8 cellular contexts compared by ENCODE assay signal in the genomic region with DNA sequence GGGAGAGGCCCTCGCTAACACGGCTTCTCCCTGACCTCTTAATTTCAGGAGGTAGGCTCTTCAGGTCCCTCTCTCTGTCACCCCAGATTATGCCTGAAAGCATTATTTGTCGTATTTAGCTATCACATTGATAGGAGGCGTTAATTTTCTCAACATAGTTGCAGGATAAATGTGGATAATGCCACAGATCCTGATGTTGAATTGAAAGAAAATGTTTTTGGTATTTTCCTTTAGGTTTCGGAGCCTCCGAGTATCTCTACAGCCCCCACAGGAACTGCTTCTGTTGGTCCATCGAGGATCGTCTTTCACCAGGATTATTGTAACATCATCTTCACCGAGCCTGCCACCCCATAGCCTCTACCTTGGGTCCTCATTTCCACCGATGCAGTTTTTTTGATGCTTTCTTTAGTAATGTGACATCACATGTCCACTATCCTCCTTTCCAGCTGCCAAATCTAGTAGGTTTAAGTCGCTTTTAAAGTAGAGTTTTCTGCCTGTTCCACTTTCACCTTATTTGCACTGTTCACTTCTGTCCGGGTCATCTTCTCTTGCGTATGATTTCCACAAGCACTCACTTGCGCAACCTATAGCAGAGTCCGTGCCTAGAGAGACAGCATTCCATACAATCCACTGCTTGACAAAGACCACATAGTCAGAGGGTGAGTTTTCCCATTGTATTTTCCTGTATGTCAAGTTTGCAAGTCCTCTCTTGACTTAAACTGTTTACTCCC. TPM values are rescaled to one million over a fixed set of nuclear protein-coding genes. Genes with fewer than 3 reads are reported as not detected.
DNase-seq lines count a peak whose midpoint lies in the region; ATAC-seq and TF ChIP-seq lines count a peak whose summit lies in the region.

No MANE protein-coding gene starts in this region.

- H3K36me3 Mint-ChIP-seq in activated T-helper 1 cell treated with anti-CD3 and anti-CD28 coated beads, Interleukin-12 subunit alpha, Interleukin-12 subunit beta, Interleukin-2, Interleukin-4 antibody, amounts not matched to agents 30 ng/mL and 10 ng/mL and 1 ng/mL, durations not matched to agents 14 hours and 24 hours and 36 hours (ENCODE audit: low read depth), result no peaks in the 10 kb centered on the region

- H3K9me3 ChIP-seq in HUES64 (ENCODE audit: insufficient read depth, low read depth, low read length) (no peaks in the 10 kb centered on the region), gastroesophageal sphincter (no peaks in the 10 kb centered on the region), prostate gland (no peaks in the 10 kb centered on the region)

- H3K27me3 ChIP-seq in HUES64 (ENCODE audit: insufficient read depth, low read length) (peaks cover 36% of the 10 kb centered on the region), gastroesophageal sphincter (no peaks in the 10 kb centered on the region), prostate gland (replicated peaks; ENCODE audit: insufficient read depth) (no peaks in the 10 kb centered on the region)

- H3K4me3 ChIP-seq in HUES64 (ENCODE audit: low read length), result peak overlapping the region; percentile 79
- peak overlapping the region; percentile 82 to 96 for H3K4me3 ChIP-seq in gastroesophageal sphincter
- H3K4me3 ChIP-seq in prostate gland, result peak overlapping the region; percentile 74 to 75

- H3K27ac Mint-ChIP-seq in activated T-helper 1 cell treated with anti-CD3 and anti-CD28 coated beads, Interleukin-12 subunit alpha, Interleukin-12 subunit beta, Interleukin-2, Interleukin-4 antibody, amounts not matched to agents 30 ng/mL and 10 ng/mL and 1 ng/mL, durations not matched to agents 14 hours and 24 hours and 36 hours, result peak overlapping the region; percentile 65

- TF ChIP-seq POLR2A in gastroesophageal sphincter (IDR thresholded peaks at IDR 0.05) (no peak), prostate gland (IDR thresholded peaks at IDR 0.05) (no peak)

- DNase-seq in DMS53 treated with DMSO at 0.1 percent for 48 hours (lab: John Stamatoyannopoulos, UW; ENCODE audit: unreplicated experiment) (peak; percentile 3), prostate gland (ENCODE audit: low spot score) (peak; percentile 73), UCSD-AML1 (lab: John Stamatoyannopoulos, UW; ENCODE audit: unreplicated experiment) (no peak), NCI-H128 (lab: John Stamatoyannopoulos, UW; ENCODE audit: unreplicated experiment) (no peak), SHP77 (lab: John Stamatoyannopoulos, UW) (no peak)
- DNase-seq in activated T-helper 1 cell treated with anti-CD3 and anti-CD28 coated beads, Interleukin-12 subunit alpha, Interleukin-12 subunit beta, Interleukin-2, Interleukin-4 antibody, amounts not matched to agents 30 ng/mL and 10 ng/mL and 1 ng/mL, durations not matched to agents 14 hours and 24 hours and 36 hours (ENCODE audit: low spot score), result no peak

- H3K27ac ChIP-seq in HUES64 (ENCODE audit: low read depth, low read length) (peak overlapping the region; percentile 46; the same call in 1 of the 2 replicates), gastroesophageal sphincter (peak overlapping the region; percentile 62 to 87 (median 82)), prostate gland (peak overlapping the region; percentile 84 to 87)

- peak overlapping the region; percentile 87 for H3K9ac ChIP-seq in HUES64 (ENCODE audit: low read depth, low read length)

- no peak for TF ChIP-seq EP300 in gastroesophageal sphincter (IDR thresholded peaks at IDR 0.05)

- TF ChIP-seq CTCF in gastroesophageal sphincter (IDR thresholded peaks at IDR 0.05) (no peak), prostate gland (IDR thresholded peaks at IDR 0.05) (no peak)

- 31% methylated on average over 15 of the region's 15 CpGs for WGBS in HUES64
- WGBS in gastroesophageal sphincter (ENCODE audit: low coverage in 1 of 2), 2 donors, result 19 to 21% methylated on average over 11 to 13 of the region's 15 CpGs
- 23% methylated on average over 15 of the region's 15 CpGs for WGBS in prostate gland

- H3K4me3 Mint-ChIP-seq in activated T-helper 1 cell treated with anti-CD3 and anti-CD28 coated beads, Interleukin-12 subunit alpha, Interleukin-12 subunit beta, Interleukin-2, Interleukin-4 antibody, amounts not matched to agents 30 ng/mL and 10 ng/mL and 1 ng/mL, durations not matched to agents 14 hours and 24 hours and 36 hours, result peak overlapping the region; percentile 76

- H3K36me3 ChIP-seq in HUES64 (ENCODE audit: insufficient read depth, low read length) (no peaks in the 10 kb centered on the region), gastroesophageal sphincter (no peaks in the 10 kb centered on the region), prostate gland (no peaks in the 10 kb centered on the region)

- intact Hi-C loops in activated T-helper 1 cell treated with anti-CD3 and anti-CD28 coated beads, Interleukin-12 subunit alpha, Interleukin-12 subunit beta, Interleukin-2, Interleukin-4 antibody, amounts not matched to agents 30 ng/mL and 10 ng/mL and 1 ng/mL, durations not matched to agents 14 hours and 24 hours and 36 hours (cut with micrococcal nuclease), result loop anchor here (1.0 to 5.0 kb wide), 15 partner anchors 47 to 1105 kb away; a partner anchor contains a TSS
- intact Hi-C loops in prostate gland (cut with DNase I), result loop anchor here (2.0 to 5.0 kb wide), 2 partner anchors 55 to 295 kb away; a partner anchor contains a TSS

- H3K9me3 Mint-ChIP-seq in activated T-helper 1 cell treated with anti-CD3 and anti-CD28 coated beads, Interleukin-12 subunit alpha, Interleukin-12 subunit beta, Interleukin-2, Interleukin-4 antibody, amounts not matched to agents 30 ng/mL and 10 ng/mL and 1 ng/mL, durations not matched to agents 14 hours and 24 hours and 36 hours, result no peaks in the 10 kb centered on the region

- H3K4me1 ChIP-seq in HUES64 (ENCODE audit: insufficient read depth, low read length), result peaks cover 5% of the 10 kb centered on the region; the same call in 1 of the 2 replicates
- peaks cover 0 to 21% (median 3%) of the 10 kb centered on the region in 3 donors for H3K4me1 ChIP-seq in gastroesophageal sphincter
- no peaks in the 10 kb centered on the region for H3K4me1 ChIP-seq in prostate gland (replicated peaks)

- ATAC-seq in gastroesophageal sphincter, result no peak

- H3K4me1 Mint-ChIP-seq in activated T-helper 1 cell treated with anti-CD3 and anti-CD28 coated beads, Interleukin-12 subunit alpha, Interleukin-12 subunit beta, Interleukin-2, Interleukin-4 antibody, amounts not matched to agents 30 ng/mL and 10 ng/mL and 1 ng/mL, durations not matched to agents 14 hours and 24 hours and 36 hours (ENCODE audit: low read depth), result peaks cover 27% of the 10 kb centered on the region

- H3K27me3 Mint-ChIP-seq in activated T-helper 1 cell treated with anti-CD3 and anti-CD28 coated beads, Interleukin-12 subunit alpha, Interleukin-12 subunit beta, Interleukin-2, Interleukin-4 antibody, amounts not matched to agents 30 ng/mL and 10 ng/mL and 1 ng/mL, durations not matched to agents 14 hours and 24 hours and 36 hours (ENCODE audit: insufficient read depth), result peaks cover 20% of the 10 kb centered on the region

RNA-seq across cellular contexts. Expression of a gene that starts 0.7 kb away (rescaled TPM):
- polyA plus RNA-seq in HUES64 (2013, experiment 1 of 2), result 5.3 TPM
- 4.9 TPM for polyA plus RNA-seq in HUES64 (2013, experiment 2 of 2)
- 2.0 and 2.3 TPM in 2 replicates for total RNA-seq in activated T-helper 1 cell treated with anti-CD3 and anti-CD28 coated beads, Interleukin-12 subunit alpha, Interleukin-12 subunit beta, Interleukin-2, Interleukin-4 antibody, amounts not matched to agents 30 ng/mL and 10 ng/mL and 1 ng/mL, durations not matched to agents 14 hours and 24 hours and 36 hours
- total RNA-seq in gastroesophageal sphincter (1 to 10 TPM; 1.2 to 4.5 (median 2.9) TPM), prostate gland (1 to 10 TPM; 8.6 to 8.7 TPM)

RNA-seq across cellular contexts. Expression of a gene that starts 55.0 kb away (rescaled TPM):
- polyA plus RNA-seq in HUES64 (2013, experiment 1 of 2), result 10.0 TPM
- polyA plus RNA-seq in HUES64 (2013, experiment 2 of 2), result 10.0 TPM
- 0.61 and 3.0 TPM in 2 replicates for total RNA-seq in activated T-helper 1 cell treated with anti-CD3 and anti-CD28 coated beads, Interleukin-12 subunit alpha, Interleukin-12 subunit beta, Interleukin-2, Interleukin-4 antibody, amounts not matched to agents 30 ng/mL and 10 ng/mL and 1 ng/mL, durations not matched to agents 14 hours and 24 hours and 36 hours
- total RNA-seq in gastroesophageal sphincter (10 to 100 TPM; 22.8 to 46.9 (median 35.2) TPM), prostate gland (100 to 1,000 TPM in 1 of 2 donors, 10 to 100 TPM in 1; 27.2 to 107 TPM)

Comparison
In these comparisons a context has a peak if more than half of its experiments do, and no peak if none do; other contexts are left out.
1. DNase-seq: peak in DMS53 treated with DMSO at 0.1 percent for 48 hours (single experiment) and prostate gland (single experiment); none in activated T-helper 1 cell treated with anti-CD3 and anti-CD28 coated beads, Interleukin-12 subunit alpha, Interleukin-12 subunit beta, Interleukin-2, Interleukin-4 antibody, amounts not matched to agents 30 ng/mL and 10 ng/mL and 1 ng/mL, durations not matched to agents 14 hours and 24 hours and 36 hours (single experiment), UCSD-AML1 (single experiment), NCI-H128 (single experiment) and SHP77 (0 of 2).
2. Peak in every context shown above with its lines, with median percentiles within 50 percentile points of each other: H3K27ac ChIP-seq and H3K4me3 ChIP-seq.